ENCODE assay signal across 11 cellular contexts in genomic region chr9:136693490-136694162, GRCh38. TPM values are rescaled to one million over a fixed set of nuclear protein-coding genes. Genes with fewer than 3 reads are reported as not detected.
A peak's percentile ranks its signal among the peaks of the same experiment; 100 is the strongest.
DNase-seq lines count a peak whose midpoint lies in the region; ATAC-seq and TF ChIP-seq lines count a peak whose summit lies in the region.
"Had no signal": no experiment of that assay in that cellular context is flagged by ENCODE, and none has a peak within 500 bp of the region (broad histone marks: within the 10 kb centered on the region; RNA-seq: fewer than 3 reads in every experiment).

No MANE protein-coding gene starts in this region.

- TF ChIP-seq POLR2A in right lobe of liver (IDR thresholded peaks at IDR 0.05) = no peak
- no peak for TF ChIP-seq POLR2A in GM18505 (IDR thresholded peaks at IDR 0.05; ENCODE audit: borderline replicate concordance, extremely low read depth, insufficient read depth, insufficient read length)

- no peak overlapping the region for H3K4me3 Mint-ChIP-seq in HFFc6
- H3K4me3 Mint-ChIP-seq in activated T-helper 17 cell treated with anti-CD3 and anti-CD28 coated beads, Interleukin-2, amount 50 U/mL, for 72 hours = no peak overlapping the region
- H3K4me3 Mint-ChIP-seq: H9 had no signal

- H3K36me3 ChIP-seq in right lobe of liver = no peaks in the 10 kb centered on the region

- whole genome bisulfite sequencing in right lobe of liver (ENCODE audit: insufficient coverage, low coverage, low lambda C conversion rate, missing lambda C conversion rate) = 18% methylated on average over 7 of the region's 15 CpGs

- no peaks in the 10 kb centered on the region for H3K9me3 ChIP-seq in right lobe of liver

- peak overlapping the region in 2 of 3 donors; percentile 30 to 38 for H3K27ac ChIP-seq in right lobe of liver

- H3K27ac Mint-ChIP-seq in HFFc6 = no peak overlapping the region
- H3K27ac Mint-ChIP-seq in activated T-helper 17 cell treated with anti-CD3 and anti-CD28 coated beads, Interleukin-2, amount 50 U/mL, for 72 hours = no peak overlapping the region

- H3K9me3 Mint-ChIP-seq in HFFc6 = no peaks in the 10 kb centered on the region
- H3K9me3 Mint-ChIP-seq in activated T-helper 17 cell treated with anti-CD3 and anti-CD28 coated beads, Interleukin-2, amount 50 U/mL, for 72 hours = no peaks in the 10 kb centered on the region
- H3K9me3 Mint-ChIP-seq: H9 had no signal

- H3K4me1 ChIP-seq in right lobe of liver = peaks cover 0 to 85% (median 42%) of the 10 kb centered on the region in 4 donors

- H3K36me3 Mint-ChIP-seq in HFFc6 (ENCODE audit: low read depth) = no peaks in the 10 kb centered on the region
- H3K36me3 Mint-ChIP-seq in activated T-helper 17 cell treated with anti-CD3 and anti-CD28 coated beads, Interleukin-2, amount 50 U/mL, for 72 hours (ENCODE audit: low read depth) = no peaks in the 10 kb centered on the region

- intact Hi-C loops in right lobe of liver (cut with DNase I) = no loop called here

- H3K27me3 Mint-ChIP-seq in HFFc6 (ENCODE audit: insufficient read depth) = peaks cover 16% of the 10 kb centered on the region
- peaks cover 8% of the 10 kb centered on the region for H3K27me3 Mint-ChIP-seq in activated T-helper 17 cell treated with anti-CD3 and anti-CD28 coated beads, Interleukin-2, amount 50 U/mL, for 72 hours

- DNase-seq in AG20443 (ENCODE audit: low spot score) (peak; percentile 56), HFFc6 (peak; percentile 24), right lobe of liver (peak; percentile 86 to 91 (median 91)), Kasumi-1 (lab: John Stamatoyannopoulos, UW) (no peak), GF-D8 (lab: John Stamatoyannopoulos, UW) (no peak)
- DNase-seq: activated CD4-positive, CD25-positive, alpha-beta regulatory T cell had no signal

- TF ChIP-seq CTCF in HFFc6 (IDR thresholded peaks at IDR 0.05) (no peak), right lobe of liver (IDR thresholded peaks at IDR 0.05) (no peak)

- peaks cover 10% of the 10 kb centered on the region for H3K4me1 Mint-ChIP-seq in HFFc6 (ENCODE audit: low read depth)
- no peaks in the 10 kb centered on the region for H3K4me1 Mint-ChIP-seq in activated T-helper 17 cell treated with anti-CD3 and anti-CD28 coated beads, Interleukin-2, amount 50 U/mL, for 72 hours

- peak; percentile 82 for ATAC-seq in activated T-helper 17 cell treated with anti-CD3 and anti-CD28 coated beads, Interleukin-2, amount 50 U/mL, for 72 hours (replicated peaks)
- ATAC-seq in right lobe of liver (peak; percentile 41 to 64 (median 50)), GM18505 (IDR thresholded peaks at IDR 0.05; ENCODE audit: unreplicated experiment) (no peak), HG03354 (IDR thresholded peaks at IDR 0.05; ENCODE audit: poor library complexity, severe bottlenecking, unreplicated experiment) (no peak)

- H3K27me3 ChIP-seq in right lobe of liver = no peaks in the 10 kb centered on the region

- no peak overlapping the region for H3K4me3 ChIP-seq in right lobe of liver

RNA-seq across cellular contexts. Expression of gene AGPAT2, which starts 6.4 kb away (rescaled TPM):
- total RNA-seq in HFFc6 (2021; fragmentation: NEBNext Ultra II Directional; extraction: Animal tissue kit (Norgen Biotek cat#: 25700)) = 10 to 100 TPM; 48.7 to 58.4 (median 54.8) TPM
- 10 to 100 TPM; 14.6 to 15.6 TPM for total RNA-seq in activated T-helper 17 cell treated with anti-CD3 and anti-CD28 coated beads, Interleukin-2, amount 50 U/mL, for 72 hours
- 100 to 1,000 TPM; 117 to 379 (median 184) TPM for total RNA-seq in right lobe of liver

RNA-seq across cellular contexts. Expression of gene DIPK1B, which starts 18.7 kb away (rescaled TPM):
- not detected for total RNA-seq in HFFc6 (2021; fragmentation: NEBNext Ultra II Directional; extraction: Animal tissue kit (Norgen Biotek cat#: 25700))
- total RNA-seq in activated T-helper 17 cell treated with anti-CD3 and anti-CD28 coated beads, Interleukin-2, amount 50 U/mL, for 72 hours = not detected
- total RNA-seq in right lobe of liver = 1 to 10 TPM; 1.4 to 7.7 (median 5.1) TPM

RNA-seq across cellular contexts. Expression of gene EGFL7, which starts 30.9 kb away (rescaled TPM):
- 1 to 10 TPM; 3.5 to 6.3 (median 5.6) TPM for total RNA-seq in HFFc6 (2021; fragmentation: NEBNext Ultra II Directional; extraction: Animal tissue kit (Norgen Biotek cat#: 25700))
- total RNA-seq in activated T-helper 17 cell treated with anti-CD3 and anti-CD28 coated beads, Interleukin-2, amount 50 U/mL, for 72 hours = 1 to 10 TPM in 1 of 2 donors, under 1 TPM in 1; 0.78 to 1.0 TPM
- 10 to 100 TPM; 26.7 to 54.2 (median 45.8) TPM for total RNA-seq in right lobe of liver

RNA-seq across cellular contexts. Expression of gene LCN10, which starts 49.1 kb away (rescaled TPM):
- not detected for total RNA-seq in HFFc6 (2021; fragmentation: NEBNext Ultra II Directional; extraction: Animal tissue kit (Norgen Biotek cat#: 25700))
- total RNA-seq in activated T-helper 17 cell treated with anti-CD3 and anti-CD28 coated beads, Interleukin-2, amount 50 U/mL, for 72 hours = 1 to 10 TPM; 1.0 to 1.8 TPM
- under 1 TPM in 4 of 6 experiments, not detected in 2; 0.23 to 0.81 (median 0.32) TPM for total RNA-seq in right lobe of liver
- total RNA-seq: chondrocyte had no signal

RNA-seq across cellular contexts. Expression of gene LCN6, which starts 54.7 kb away (rescaled TPM):
- not detected for total RNA-seq in HFFc6 (2021; fragmentation: NEBNext Ultra II Directional; extraction: Animal tissue kit (Norgen Biotek cat#: 25700))
- not detected for total RNA-seq in activated T-helper 17 cell treated with anti-CD3 and anti-CD28 coated beads, Interleukin-2, amount 50 U/mL, for 72 hours
- under 1 TPM in 2 of 6 experiments, not detected in 4; 0.26 to 0.63 TPM for total RNA-seq in right lobe of liver
- total RNA-seq: chondrocyte, H9 had no signal

Comparison
In these comparisons a context has a peak if more than half of its experiments do, and no peak if none do; other contexts are left out.
1. DNase-seq: peak in AG20443 (single experiment), HFFc6 (single experiment) and right lobe of liver (3 of 3); none in Kasumi-1 (0 of 2) and GF-D8 (single experiment).
2. ATAC-seq: peak in activated T-helper 17 cell treated with anti-CD3 and anti-CD28 coated beads, Interleukin-2, amount 50 U/mL, for 72 hours (single experiment) and right lobe of liver (4 of 4); none in GM18505 (single experiment) and HG03354 (single experiment).